Comparison of ENCODE assay signal across 8 cellular contexts in genomic region chr17:4806770-4807533, GRCh38. TPM values are rescaled to one million over a fixed set of nuclear protein-coding genes. Genes with fewer than 3 reads are reported as not detected.
DNase-seq lines count a peak whose midpoint lies in the region; ATAC-seq, FAIRE-seq and TF ChIP-seq lines count a peak whose summit lies in the region.

Gene PLD2 (plus strand): TSS chr17:4807152. CDS start chr17:4807773, 621 bp downstream.

- no peak for TF ChIP-seq CTCF in WTC11 (IDR thresholded peaks at IDR 0.05)
- no peak for TF ChIP-seq CTCF in bronchial epithelial cell (IDR thresholded peaks at IDR 0.05; ENCODE audit: insufficient read depth, low read length, severe bottlenecking)
- no peak for TF ChIP-seq CTCF in smooth muscle cell (IDR thresholded peaks at IDR 0.05; ENCODE audit: borderline replicate concordance, insufficient read depth, poor library complexity, severe bottlenecking)

- H3K27me3 ChIP-seq in bronchial epithelial cell (ENCODE audit: control insufficient read depth, insufficient read depth, low read length): no peaks in the 10 kb centered on the region
- no peaks in the 10 kb centered on the region for H3K27me3 ChIP-seq in smooth muscle cell (ENCODE audit: low read depth)

- H2AFZ ChIP-seq in smooth muscle cell (ENCODE audit: low read depth): peak within 1 kb of the TSS; percentile 94

- H3K4me3 Mint-ChIP-seq in WTC11 (peak within 1 kb of the TSS; percentile 89), immature natural killer cell (peak within 1 kb of the TSS; percentile 73 to 86 (median 80))

- peaks cover 22% of the 10 kb centered on the region for H3K36me3 ChIP-seq in bronchial epithelial cell (ENCODE audit: control insufficient read depth, insufficient read depth, low read length)
- H3K36me3 ChIP-seq in smooth muscle cell (ENCODE audit: low read depth): no peaks in the 10 kb centered on the region

- H3K4me2 ChIP-seq in smooth muscle cell: peak within 1 kb of the TSS; percentile 86

- H3K4me1 Mint-ChIP-seq in WTC11: peaks cover 10% of the 10 kb centered on the region
- H3K4me1 Mint-ChIP-seq in immature natural killer cell: peaks cover 5 to 8% of the 10 kb centered on the region in 2 donors

- ATAC-seq in HG02852 (IDR thresholded peaks at IDR 0.05; ENCODE audit: unreplicated experiment) (peak; percentile 92), WTC11 (peak; percentile 95)

- CTCF ChIA-PET in WTC11 (lab: Charles Lee): interaction anchor here (0.6 to 3.7 kb wide), 12 partner anchors 11 to 500 kb away, joined by 3 to 27 read pairs (median 4); partner anchors contain the start of genes ARRB2, GLTPD2, MED11 and PSMB6

- H3K36me3 Mint-ChIP-seq in WTC11 (peaks cover 17% of the 10 kb centered on the region), immature natural killer cell (peaks cover 4 to 5% (median 4%) of the 10 kb centered on the region in 3 donors)

- H3K79me2 ChIP-seq in smooth muscle cell (ENCODE audit: low read depth): no peaks in the 10 kb centered on the region

- H3K9me3 ChIP-seq in smooth muscle cell (replicated peaks; ENCODE audit: low read depth): no peaks in the 10 kb centered on the region

- H3K4me1 ChIP-seq in smooth muscle cell (ENCODE audit: low read depth): peaks cover 10% of the 10 kb centered on the region

- POLR2A ChIA-PET in WTC11 (lab: Charles Lee): interaction anchor here (0.5 to 1.6 kb wide), 5 partner anchors 11 to 248 kb away, joined by 3 to 12 read pairs (median 3); partner anchors contain the start of gene PSMB6

- H3K27ac Mint-ChIP-seq in WTC11 (peak within 1 kb of the TSS; percentile 36; the same call in 1 of the 2 replicates), immature natural killer cell (peak within 1 kb of the TSS in 4 of 6 donors; percentile 40 to 67 (median 56))

- DNase-seq in NCI-H1436 (lab: John Stamatoyannopoulos, UW): peak; percentile 83
- DNase-seq in NCI-H1436 treated with DMSO at 0.1 percent for 48 hours (lab: John Stamatoyannopoulos, UW): no peak
- DNase-seq in NCI-H2171 (lab: John Stamatoyannopoulos, UW): peak; percentile 84
- DNase-seq in WTC11 (ENCODE audit: low spot score): peak; percentile 85
- peak; percentile 69 for DNase-seq in bronchial epithelial cell (ENCODE audit: low read depth)
- peak; percentile 82 to 86 (median 85) for DNase-seq in immature natural killer cell
- DNase-seq in smooth muscle cell (lab: John Stamatoyannopoulos, UW; ENCODE audit: unreplicated experiment): peak; percentile 59

- peak within 1 kb of the TSS; percentile 89 for H3K9ac ChIP-seq in smooth muscle cell (ENCODE audit: low read depth)

- H3K4me3 ChIP-seq in bronchial epithelial cell (ENCODE audit: low read depth, low read length): peak within 1 kb of the TSS; percentile 87
- peak within 1 kb of the TSS; percentile 92 for H3K4me3 ChIP-seq in smooth muscle cell

- WGBS in smooth muscle cell (ENCODE audit: low lambda C conversion rate): under 1% methylated on average over 32 of the region's 103 CpGs

- no peaks in the 10 kb centered on the region for H3F3A ChIP-seq in smooth muscle cell (ENCODE audit: low read depth)

- no peak for FAIRE-seq in bronchial epithelial cell (lab: Jason Lieb, UNC)

- H4K20me1 ChIP-seq in smooth muscle cell (ENCODE audit: low read depth): no peaks in the 10 kb centered on the region

- no peak within 1 kb of the TSS for H3K27ac ChIP-seq in smooth muscle cell (ENCODE audit: low read depth)

- peaks cover 4% of the 10 kb centered on the region; the same call in 1 of the 2 replicates for H3K27me3 Mint-ChIP-seq in WTC11 (ENCODE audit: low read depth)
- H3K27me3 Mint-ChIP-seq in immature natural killer cell (ENCODE audit: low read depth in 3 of 3): peaks cover 0 to 5% (median 2%) of the 10 kb centered on the region in 3 donors

- H3K9me3 Mint-ChIP-seq in WTC11 (no peaks in the 10 kb centered on the region), immature natural killer cell (no peaks in the 10 kb centered on the region)

TF ChIP-seq in WTC11, 78 proteins besides CTCF, POLR2A, EP300 and RAD21:
- no peak for TF ChIP-seq ATF1 (CRISPR knock-in tag; IDR thresholded peaks at IDR 0.05)
- TF ChIP-seq FOXP1 (CRISPR knock-in tag; IDR thresholded peaks at IDR 0.05; ENCODE audit: borderline replicate concordance): 0 out of 2 replicates have a peak, but pooled peaks have one; percentile 28
- peak; percentile 50; the same call in 1 of the 2 replicates for TF ChIP-seq SP1 (CRISPR knock-in tag; conservative IDR thresholded peaks at IDR 0.05)
- 0 out of 2 replicates have a peak, but pooled peaks have one; percentile 3 for TF ChIP-seq ZNF263 (CRISPR knock-in tag; IDR thresholded peaks at IDR 0.05; ENCODE audit: low read depth)
- TF ChIP-seq NR2C2 (CRISPR knock-in tag; IDR thresholded peaks at IDR 0.05): no peak
- TF ChIP-seq ZNF416 (CRISPR knock-in tag; IDR thresholded peaks at IDR 0.05): 0 out of 2 replicates have a peak, but pooled peaks have one; percentile 37
- 0 out of 2 replicates have a peak, but pooled peaks have one; percentile 11 for TF ChIP-seq TP53 (CRISPR knock-in tag; IDR thresholded peaks at IDR 0.05)
- no peak for TF ChIP-seq ZSCAN18 (CRISPR knock-in tag; IDR thresholded peaks at IDR 0.05)
- TF ChIP-seq FOXP4 (CRISPR knock-in tag; IDR thresholded peaks at IDR 0.05): 0 out of 2 replicates have a peak, but pooled peaks have one; percentile 42
- TF ChIP-seq ZNF423 (CRISPR knock-in tag; IDR thresholded peaks at IDR 0.05): peak; percentile 50; the same call in 1 of the 2 replicates
- TF ChIP-seq FOXK1 (CRISPR knock-in tag; IDR thresholded peaks at IDR 0.05): 0 out of 2 replicates have a peak, but pooled peaks have one; percentile 26
- TF ChIP-seq KAT7 (CRISPR knock-in tag; IDR thresholded peaks at IDR 0.05; ENCODE audit: borderline replicate concordance): peak; percentile 60; the same call in 1 of the 2 replicates

RNA-seq across cellular contexts. Expression of gene PLD2, which starts in this region (rescaled TPM):
- total RNA-seq in WTC11 (2021) (51.3 to 64.9 TPM (median 52.1 TPM) in 3 replicates), bronchial epithelial cell (20.0 and 41.6 TPM in 2 replicates), smooth muscle cell (19.9 and 20.3 TPM in 2 replicates)
- polyA plus RNA-seq in immature natural killer cell (1 to 10 TPM in 1 of 3 donors, under 1 TPM in 1, not detected in 1; 0.78 to 2.0 TPM), smooth muscle cell (9.9 and 26.4 TPM in 2 replicates)
